15 cellular contexts compared by ENCODE assay signal in genomic region chr3:177787279-177788041, GRCh38.
A peak's percentile ranks its signal among the peaks of the same experiment; 100 is the strongest.
DNase-seq lines count a peak whose midpoint lies in the region; ATAC-seq and TF ChIP-seq lines count a peak whose summit lies in the region.
"Had no signal": no experiment of that assay in that cellular context is flagged by ENCODE, and none has a peak within 500 bp of the region (broad histone marks: within the 10 kb centered on the region; RNA-seq: fewer than 3 reads in every experiment).

No MANE protein-coding gene starts in this region.

- WGBS in spleen, 5 donors, result 55 to 67% (median 61%) methylated on average over 5 of the region's 5 CpGs

- H3K36me3 Mint-ChIP-seq in CD4-positive, alpha-beta memory T cell, result no peaks in the 10 kb centered on the region

- H3K27ac ChIP-seq in spleen, result no peak overlapping the region
- H3K27ac ChIP-seq in CD4-positive, alpha-beta memory T cell (ENCODE audit: low read depth, low read length), result no peak overlapping the region
- H3K27ac ChIP-seq: breast epithelium had no signal

- peak overlapping the region in 1 of 2 donors; percentile 36 for H3K4me3 Mint-ChIP-seq in stimulated activated naive CD8-positive, alpha-beta T cell treated with anti-CD3 and anti-CD28 coated beads, Interleukin-15, amount 100 ng/mL, for 72 hours
- H3K4me3 Mint-ChIP-seq in CD4-positive, alpha-beta memory T cell, result no peak overlapping the region
- H3K4me3 Mint-ChIP-seq: B cell had no signal

- H3K4me1 ChIP-seq in spleen, result no peaks in the 10 kb centered on the region
- no peaks in the 10 kb centered on the region for H3K4me1 ChIP-seq in CD4-positive, alpha-beta memory T cell (ENCODE audit: insufficient read depth, low read length)
- H3K4me1 ChIP-seq: breast epithelium had no signal

- H3K4me1 Mint-ChIP-seq in stimulated activated naive CD8-positive, alpha-beta T cell treated with anti-CD3 and anti-CD28 coated beads, Interleukin-15, amount 100 ng/mL, for 72 hours, result peaks cover 35% of the 10 kb centered on the region
- H3K4me1 Mint-ChIP-seq in CD4-positive, alpha-beta memory T cell, result peaks cover 6 to 10% (median 8%) of the 10 kb centered on the region in 4 donors
- H3K4me1 Mint-ChIP-seq: B cell had no signal

- CTCF ChIA-PET in CD4-positive, alpha-beta memory T cell (lab: Charles Lee; ENCODE audit: partially characterized antibody), result no interaction called here

- H3K36me3 ChIP-seq in spleen, result no peaks in the 10 kb centered on the region
- no peaks in the 10 kb centered on the region for H3K36me3 ChIP-seq in CD4-positive, alpha-beta memory T cell (ENCODE audit: insufficient read depth, low read length)
- H3K36me3 ChIP-seq: breast epithelium had no signal

- peaks cover 0 to 18% of the 10 kb centered on the region in 2 donors for H3K9me3 Mint-ChIP-seq in stimulated activated naive CD8-positive, alpha-beta T cell treated with anti-CD3 and anti-CD28 coated beads, Interleukin-15, amount 100 ng/mL, for 72 hours
- H3K9me3 Mint-ChIP-seq in CD4-positive, alpha-beta memory T cell, result peaks cover 0 to 1% (median 0%) of the 10 kb centered on the region in 8 donors

- H3K27me3 Mint-ChIP-seq in stimulated activated naive CD8-positive, alpha-beta T cell treated with anti-CD3 and anti-CD28 coated beads, Interleukin-15, amount 100 ng/mL, for 72 hours, result no peaks in the 10 kb centered on the region
- H3K27me3 Mint-ChIP-seq in CD4-positive, alpha-beta memory T cell, result no peaks in the 10 kb centered on the region
- H3K27me3 Mint-ChIP-seq: B cell had no signal

- H3K27me3 ChIP-seq in spleen (replicated peaks in 1 of 7), result no peaks in the 10 kb centered on the region
- no peaks in the 10 kb centered on the region for H3K27me3 ChIP-seq in CD4-positive, alpha-beta memory T cell (ENCODE audit: insufficient read depth, low read length)
- H3K27me3 ChIP-seq: breast epithelium had no signal

- H3K4me3 ChIP-seq in spleen, result no peak overlapping the region
- H3K4me3 ChIP-seq in CD4-positive, alpha-beta memory T cell (ENCODE audit: low read length in 2 of 2), result no peak overlapping the region
- H3K4me3 ChIP-seq: breast epithelium, mucosa of descending colon had no signal

- POLR2A ChIA-PET in CD4-positive, alpha-beta memory T cell (lab: Charles Lee; ENCODE audit: partially characterized antibody), result no interaction called here

- intact Hi-C loops in spleen (cut with DNase I; ENCODE audit: low total_unique reads), result no loop called here
- intact Hi-C loops in CD4-positive, alpha-beta memory T cell (cut with micrococcal nuclease), result no loop called here

- ATAC-seq in HG02623 (IDR thresholded peaks at IDR 0.05; ENCODE audit: unreplicated experiment) (peak; percentile 63), HG03565 (IDR thresholded peaks at IDR 0.05; ENCODE audit: unreplicated experiment) (peak; percentile 88)
- ATAC-seq in stimulated activated naive CD8-positive, alpha-beta T cell treated with anti-CD3 and anti-CD28 coated beads, Interleukin-15, amount 100 ng/mL, for 72 hours, result peak; percentile 93
- ATAC-seq: mucosa of descending colon had no signal

- peak overlapping the region; percentile 66 to 74 for H3K27ac Mint-ChIP-seq in stimulated activated naive CD8-positive, alpha-beta T cell treated with anti-CD3 and anti-CD28 coated beads, Interleukin-15, amount 100 ng/mL, for 72 hours
- H3K27ac Mint-ChIP-seq in CD4-positive, alpha-beta memory T cell, result no peak overlapping the region
- H3K27ac Mint-ChIP-seq: B cell had no signal

- no peak for TF ChIP-seq CTCF in spleen (IDR thresholded peaks at IDR 0.05 in 8 of 11, conservative IDR thresholded peaks at IDR 0.05 in 3 of 11)

- peak; percentile 23 for DNase-seq in stimulated activated CD4-positive, alpha-beta T cell treated with anti-CD3 and anti-CD28 coated beads, Interleukin-15, amount 100 ng/mL, for 24 hours
- no peak for DNase-seq in stimulated activated CD4-positive, alpha-beta T cell treated with anti-CD3 and anti-CD28 coated beads, Interleukin-12 subunit alpha, Interleukin-12 subunit beta, amount 100 ng/mL, for 4 hours
- DNase-seq in stimulated activated naive CD8-positive, alpha-beta T cell treated with anti-CD3 and anti-CD28 coated beads, Interleukin-15, amount 100 ng/mL, for 72 hours, result peak in 1 of 2 donors; percentile 37
- DNase-seq in spleen (no peak), GDM1 (lab: John Stamatoyannopoulos, UW) (no peak)
- DNase-seq in CD4-positive, alpha-beta memory T cell, result no peak
- DNase-seq: DMS79 treated with DMSO at 0.1 percent for 48 hours; mucosa of descending colon; NK-92 treated with Interleukin-12 subunit alpha and Interleukin-12 subunit beta, amount 100 ng/mL, for 24 hours; retina; trophoblast cell had no signal

- no peak for TF ChIP-seq POLR2A in spleen (IDR thresholded peaks at IDR 0.05)

- no peaks in the 10 kb centered on the region for H3K9me3 ChIP-seq in spleen
- H3K9me3 ChIP-seq in CD4-positive, alpha-beta memory T cell (ENCODE audit: control insufficient read depth in 1 of 2, low read length in 2 of 2), result no peaks in the 10 kb centered on the region
- H3K9me3 ChIP-seq: breast epithelium, mucosa of descending colon had no signal

Comparison
In these comparisons a context has a peak if more than half of its experiments do, and no peak if none do; other contexts are left out.
1. H3K27ac Mint-ChIP-seq: peak in stimulated activated naive CD8-positive, alpha-beta T cell treated with anti-CD3 and anti-CD28 coated beads, Interleukin-15, amount 100 ng/mL, for 72 hours (2 of 2); none in CD4-positive, alpha-beta memory T cell (0 of 7).
2. Peak in every context shown above with its lines, with median percentiles within 50 percentile points of each other: ATAC-seq.